24 cellular contexts compared by ENCODE assay signal in the genomic region with DNA sequence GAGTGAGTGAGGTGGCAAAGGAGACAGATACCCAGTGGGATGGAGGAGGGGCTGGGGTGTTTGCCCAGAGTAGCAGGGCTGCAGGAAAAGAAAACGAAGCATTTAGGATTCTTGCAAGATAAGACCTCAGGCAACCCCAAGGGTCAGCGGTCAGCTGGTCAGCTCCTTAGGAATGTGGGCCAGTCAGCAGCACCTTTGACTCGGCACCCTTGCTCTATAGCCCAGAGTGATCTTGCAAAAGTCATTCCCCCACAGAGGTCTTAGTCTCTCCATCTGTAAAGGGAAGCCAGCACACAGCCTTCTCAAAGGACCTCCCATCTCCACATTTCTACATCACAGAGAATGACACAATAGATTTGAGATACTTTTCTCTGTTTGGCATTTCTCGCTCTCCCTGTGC. TPM values are rescaled to one million over a fixed set of nuclear protein-coding genes. Genes with fewer than 3 reads are reported as not detected.
"Had no signal": no experiment of that assay in that cellular context is flagged by ENCODE, and none has a peak within 500 bp of the region (broad histone marks: within the 10 kb centered on the region; RNA-seq: fewer than 3 reads in every experiment).

No MANE protein-coding gene starts in this region.

- H3K36me3 ChIP-seq: breast epithelium, esophagus squamous epithelium, left lung, lower lobe of right lung, sigmoid colon, thoracic aorta, uterus had no signal

- H3K9me3 Mint-ChIP-seq: activated B cell treated with CpG ODN at 0.5 μM for 24 hours; activated naive CD4-positive, alpha-beta T cell treated with anti-CD3 and anti-CD28 coated beads, Interleukin-2, amount 50 U/mL, for 72 hours; activated T-cell treated with anti-CD3 and anti-CD28 coated beads, Interleukin-2, amount 50 U/mL, for 72 hours; dendritic cell treated with granulocyte-macrophage colony-stimulating factor and Interleukin-4, amounts not matched to agents 40 ng/mL and 50 ng/mL, for 4 days; naive thymus-derived CD8-positive, alpha-beta T cell; stimulated activated effector memory CD8-positive, alpha-beta T cell treated with anti-CD3 and anti-CD28 coated beads, Interleukin-12 subunit alpha, Interleukin-12 subunit beta, amount 100 ng/mL, for 72 hours; stimulated activated naive CD8-positive, alpha-beta T cell treated with anti-CD3 and anti-CD28 coated beads, Interleukin-15, Interleukin-2, amounts not matched to agents 100 ng/mL and 50 ng/mL, for 24 hours; T-helper 2 cell treated with Interferon-gamma antibody and Interleukin-4, amounts not matched to agents 5 μg/mL and 100 μg/mL, for 36 hours; type B pancreatic cell had no signal

- H3K4me3 Mint-ChIP-seq: activated B cell treated with CpG ODN at 0.5 μM for 24 hours; activated CD8-positive, alpha-beta T cell treated with anti-CD3 and anti-CD28 coated beads, Interleukin-2, amount 10 ng/mL, durations not matched to agents 7 days and 5 days; activated T-cell treated with anti-CD3 and anti-CD28 coated beads, Interleukin-2, amount 50 U/mL, for 72 hours; dendritic cell treated with granulocyte-macrophage colony-stimulating factor and Interleukin-4, amounts not matched to agents 40 ng/mL and 50 ng/mL, for 4 days; naive thymus-derived CD8-positive, alpha-beta T cell; stimulated activated effector memory CD8-positive, alpha-beta T cell treated with anti-CD3 and anti-CD28 coated beads, Interleukin-12 subunit alpha, Interleukin-12 subunit beta, amount 100 ng/mL, for 72 hours; stimulated activated naive CD8-positive, alpha-beta T cell treated with anti-CD3 and anti-CD28 coated beads, Interleukin-15, Interleukin-2, amounts not matched to agents 100 ng/mL and 50 ng/mL, for 24 hours; T-helper 2 cell treated with Interferon-gamma antibody and Interleukin-4, amounts not matched to agents 5 μg/mL and 100 μg/mL, for 36 hours; type B pancreatic cell had no signal

- H3K27me3 ChIP-seq: breast epithelium, sigmoid colon, uterus had no signal

- H3K27ac ChIP-seq: breast epithelium, epithelial cell of prostate, esophagus squamous epithelium, left lung, sigmoid colon, thoracic aorta, uterus had no signal

- DNase-seq: activated B cell treated with CpG ODN at 0.5 μM for 24 hours; activated CD8-positive, alpha-beta T cell treated with anti-CD3 and anti-CD28 coated beads, Interleukin-2, amount 10 ng/mL, durations not matched to agents 7 days and 5 days; activated naive CD4-positive, alpha-beta T cell; activated T-cell treated with anti-CD3 and anti-CD28 coated beads for 4 hours; activated T-cell treated with anti-CD3 and anti-CD28 coated beads, Interleukin-2, amount 50 U/mL, for 72 hours; central memory CD4-positive, alpha-beta T cell; esophagus squamous epithelium; left lung; lower lobe of right lung; mesenchymal stem cell; naive thymus-derived CD8-positive, alpha-beta T cell; sigmoid colon; small intestine; stimulated activated CD4-positive, alpha-beta T cell treated with anti-CD3 and anti-CD28 coated beads, Interleukin-4, amount 100 ng/mL, for 24 hours; uterus had no signal

- H3K9me3 ChIP-seq: breast epithelium, esophagus squamous epithelium, left lung, lower lobe of right lung, sigmoid colon, thoracic aorta, uterus had no signal

- H3K4me1 ChIP-seq: breast epithelium, esophagus squamous epithelium, sigmoid colon, uterus had no signal

- H3K27ac Mint-ChIP-seq: activated B cell treated with CpG ODN at 0.5 μM for 24 hours; activated CD8-positive, alpha-beta T cell treated with anti-CD3 and anti-CD28 coated beads, Interleukin-2, amount 10 ng/mL, durations not matched to agents 7 days and 5 days; activated naive CD4-positive, alpha-beta T cell treated with anti-CD3 and anti-CD28 coated beads, Interleukin-2, amount 50 U/mL, for 72 hours; activated T-cell treated with anti-CD3 and anti-CD28 coated beads, Interleukin-2, amount 50 U/mL, for 72 hours; dendritic cell treated with granulocyte-macrophage colony-stimulating factor and Interleukin-4, amounts not matched to agents 40 ng/mL and 50 ng/mL, for 4 days; stimulated activated effector memory CD8-positive, alpha-beta T cell treated with anti-CD3 and anti-CD28 coated beads, Interleukin-12 subunit alpha, Interleukin-12 subunit beta, amount 100 ng/mL, for 72 hours; stimulated activated naive CD8-positive, alpha-beta T cell treated with anti-CD3 and anti-CD28 coated beads, Interleukin-15, Interleukin-2, amounts not matched to agents 100 ng/mL and 50 ng/mL, for 24 hours; T-helper 2 cell treated with Interferon-gamma antibody and Interleukin-4, amounts not matched to agents 5 μg/mL and 100 μg/mL, for 36 hours; type B pancreatic cell had no signal

- H3K4me1 Mint-ChIP-seq: activated B cell treated with CpG ODN at 0.5 μM for 24 hours had no signal

- H3K36me3 Mint-ChIP-seq: activated naive CD4-positive, alpha-beta T cell treated with anti-CD3 and anti-CD28 coated beads, Interleukin-2, amount 50 U/mL, for 72 hours; naive thymus-derived CD8-positive, alpha-beta T cell; stimulated activated effector memory CD8-positive, alpha-beta T cell treated with anti-CD3 and anti-CD28 coated beads, Interleukin-12 subunit alpha, Interleukin-12 subunit beta, amount 100 ng/mL, for 72 hours; type B pancreatic cell had no signal

- H3K4me3 ChIP-seq: breast epithelium, esophagus squamous epithelium, left lung, lower lobe of right lung, sigmoid colon, thoracic aorta, uterus had no signal

RNA-seq across cellular contexts. Expression of a gene that starts 56.7 kb away (rescaled TPM):
- polyA plus RNA-seq: naive thymus-derived CD8-positive, alpha-beta T cell had no signal
